22 cellular contexts compared by ENCODE assay signal in the genomic region with DNA sequence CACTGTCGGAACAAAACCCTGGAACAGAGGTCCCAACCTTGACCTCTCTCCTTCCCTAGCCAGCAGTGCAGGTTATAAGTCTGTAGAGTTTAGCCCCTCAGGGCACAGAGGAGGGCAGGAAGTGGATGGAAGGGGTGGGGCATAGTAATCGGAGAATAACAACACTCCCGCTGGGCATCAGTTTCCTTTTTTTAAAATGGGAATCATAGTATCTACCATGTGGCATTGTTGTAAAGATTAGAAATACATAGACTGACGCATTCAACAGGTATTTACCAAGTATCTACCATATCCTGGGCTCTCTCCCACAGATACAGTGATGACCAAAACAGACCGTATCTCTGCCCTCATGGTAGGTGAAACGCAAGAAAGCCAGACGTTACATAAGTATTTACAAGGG.
"Had no signal": no experiment of that assay in that cellular context is flagged by ENCODE, and none has a peak within 500 bp of the region (broad histone marks: within the 10 kb centered on the region; RNA-seq: fewer than 3 reads in every experiment).

No MANE protein-coding gene starts in this region.

- H3K27ac ChIP-seq: brain microvascular endothelial cell, cardiac muscle cell, VCaP had no signal

- H3K36me3 ChIP-seq: brain microvascular endothelial cell, cardiac muscle cell had no signal

- ATAC-seq: activated CD4-positive, alpha-beta T cell treated with anti-CD3 and anti-CD28 coated beads for 36 hours; activated T-cell treated with anti-CD3 and anti-CD28 coated beads, Interleukin-2, amount 50 U/mL, for 72 hours; Right ventricle myocardium inferior had no signal

- DNase-seq: activated CD4-positive, alpha-beta memory T cell treated with anti-CD3 and anti-CD28 coated beads, Interleukin-2, amount 10 ng/mL, durations not matched to agents 7 days and 5 days; activated CD4-positive, alpha-beta T cell treated with anti-CD3 and anti-CD28 coated beads for 36 hours; activated CD4-positive, alpha-beta T cell treated with anti-CD3 and anti-CD28 coated beads, Interleukin-2, amount 50 U/mL, for 1 hour; activated gamma-delta T cell treated with Interleukin-2 at 50 U/mL for 16 hours; activated naive CD4-positive, alpha-beta T cell treated with anti-CD3 and anti-CD28 coated beads, Interleukin-2, amount 10 ng/mL, durations not matched to agents 7 days and 5 days; activated naive CD8-positive, alpha-beta T cell treated with anti-CD3 and anti-CD28 coated beads for 36 hours; activated T-cell treated with anti-CD3 and anti-CD28 coated beads for 4 hours; activated T-cell treated with anti-CD3 and anti-CD28 coated beads, Interleukin-2, amount 50 U/mL, for 72 hours; brain microvascular endothelial cell; Karpas-422; MM.1S; NCI-H1105; NCI-H1436; NCI-H1694 treated with DMSO at 0.1 percent for 48 hours; NCI-H2029 treated with DMSO at 0.1 percent for 48 hours; NCI-H446 treated with DMSO at 0.1 percent for 48 hours; NCI-H526; SK-N-SH; T-helper 1 cell had no signal

- H3K4me2 ChIP-seq: SK-N-SH had no signal

- H3K9me3 ChIP-seq: SK-N-SH had no signal

- H3K9ac ChIP-seq: SK-N-SH had no signal

- H3K27me3 ChIP-seq: brain microvascular endothelial cell, cardiac muscle cell had no signal

- H3K4me3 ChIP-seq: cardiac muscle cell had no signal
